ENCODE assay signal across 1 cellular context in the genomic region with DNA sequence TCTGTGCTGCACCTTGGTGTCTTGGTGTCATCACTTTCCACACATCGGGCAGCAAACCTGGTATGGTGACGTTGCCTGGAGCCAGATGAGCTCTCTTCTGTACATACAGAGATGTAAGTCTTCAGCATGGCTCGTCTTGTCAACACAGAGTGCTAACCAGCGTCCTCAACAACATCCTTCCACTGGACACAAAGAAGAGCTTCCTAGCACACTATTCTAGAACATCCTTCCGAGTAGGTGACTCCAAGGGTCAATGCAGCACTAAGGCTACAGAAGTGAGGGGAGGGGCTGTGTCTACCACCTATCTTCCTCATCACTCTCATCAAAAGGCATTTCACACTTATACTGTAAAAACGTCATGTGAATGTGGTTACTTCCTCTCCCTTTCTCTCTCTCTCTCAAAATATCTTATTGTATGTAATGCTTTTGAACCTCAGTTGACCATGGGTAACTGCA.
TF ChIP-seq lines count a peak whose summit lies in the region.

No MANE protein-coding gene starts in this region.

TF ChIP-seq in IMR-90, 13 proteins besides CTCF, POLR2A, EP300 and RAD21:
- TF ChIP-seq, protein P1, sequence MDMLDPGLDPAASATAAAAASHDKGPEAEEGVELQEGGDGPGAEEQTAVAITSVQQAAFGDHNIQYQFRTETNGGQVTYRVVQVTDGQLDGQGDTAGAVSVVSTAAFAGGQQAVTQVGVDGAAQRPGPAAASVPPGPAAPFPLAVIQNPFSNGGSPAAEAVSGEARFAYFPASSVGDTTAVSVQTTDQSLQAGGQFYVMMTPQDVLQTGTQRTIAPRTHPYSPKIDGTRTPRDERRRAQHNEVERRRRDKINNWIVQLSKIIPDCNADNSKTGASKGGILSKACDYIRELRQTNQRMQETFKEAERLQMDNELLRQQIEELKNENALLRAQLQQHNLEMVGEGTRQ (IDR thresholded peaks at IDR 0.05; ENCODE audit: low read depth, low read length): no peak
- TF ChIP-seq, protein P2, sequence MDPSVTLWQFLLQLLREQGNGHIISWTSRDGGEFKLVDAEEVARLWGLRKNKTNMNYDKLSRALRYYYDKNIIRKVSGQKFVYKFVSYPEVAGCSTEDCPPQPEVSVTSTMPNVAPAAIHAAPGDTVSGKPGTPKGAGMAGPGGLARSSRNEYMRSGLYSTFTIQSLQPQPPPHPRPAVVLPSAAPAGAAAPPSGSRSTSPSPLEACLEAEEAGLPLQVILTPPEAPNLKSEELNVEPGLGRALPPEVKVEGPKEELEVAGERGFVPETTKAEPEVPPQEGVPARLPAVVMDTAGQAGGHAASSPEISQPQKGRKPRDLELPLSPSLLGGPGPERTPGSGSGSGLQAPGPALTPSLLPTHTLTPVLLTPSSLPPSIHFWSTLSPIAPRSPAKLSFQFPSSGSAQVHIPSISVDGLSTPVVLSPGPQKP (IDR thresholded peaks at IDR 0.05; ENCODE audit: borderline replicate concordance, low read depth, low read length): no peak
- no peak for TF ChIP-seq MAZ (IDR thresholded peaks at IDR 0.05; ENCODE audit: borderline replicate concordance, low read depth, low read length)
- no peak for TF ChIP-seq CEBPB (IDR thresholded peaks at IDR 0.05; ENCODE audit: low read depth, low read length)
- TF ChIP-seq MAFK (IDR thresholded peaks at IDR 0.05; ENCODE audit: low read depth, low read length): no peak
- TF ChIP-seq SMC3 (IDR thresholded peaks at IDR 0.05; ENCODE audit: low read depth, low read length): no peak
- no peak for TF ChIP-seq FOS (IDR thresholded peaks at IDR 0.05; ENCODE audit: low read depth, low read length)
- no peak for TF ChIP-seq RFX5 (IDR thresholded peaks at IDR 0.05; ENCODE audit: low read depth, low read length)
- no peak for TF ChIP-seq MXI1 (IDR thresholded peaks at IDR 0.05; ENCODE audit: borderline replicate concordance, low read depth, low read length)
- TF ChIP-seq RCOR1 (IDR thresholded peaks at IDR 0.05; ENCODE audit: insufficient replicate concordance, low read length): no peak
- no peak for TF ChIP-seq CHD1 (IDR thresholded peaks at IDR 0.05; ENCODE audit: low read depth, low read length)
- TF ChIP-seq NFE2L2 (IDR thresholded peaks at IDR 0.05; ENCODE audit: low read depth, low read length): no peak
- no peak for TF ChIP-seq BHLHE40 (IDR thresholded peaks at IDR 0.05; ENCODE audit: low read depth, low read length)
